In genomic region chr20:4040283-4041179, GRCh38 we compare ENCODE assay signal across 15 cellular contexts. TPM values are rescaled to one million over a fixed set of nuclear protein-coding genes. Genes with fewer than 3 reads are reported as not detected.
DNase-seq lines count a peak whose midpoint lies in the region; ATAC-seq and TF ChIP-seq lines count a peak whose summit lies in the region.
"Had no signal": no experiment of that assay in that cellular context is flagged by ENCODE, and none has a peak within 500 bp of the region (broad histone marks: within the 10 kb centered on the region; RNA-seq: fewer than 3 reads in every experiment).

No MANE protein-coding gene starts in this region.

- TF ChIP-seq CTCF in epithelial cell of proximal tubule (conservative IDR thresholded peaks at IDR 0.05; ENCODE audit: low read depth, low read length) (no peak), mesothelial cell of epicardium (IDR thresholded peaks at IDR 0.05; ENCODE audit: unreplicated experiment) (no peak)

- peak overlapping the region; percentile 64 for H3K27ac Mint-ChIP-seq in mesothelial cell of epicardium
- H3K27ac Mint-ChIP-seq: activated B cell treated with CpG ODN at 0.5 μM for 24 hours had no signal

- ATAC-seq in HG03139 (IDR thresholded peaks at IDR 0.05; ENCODE audit: unreplicated experiment) (no peak), GM21526 (IDR thresholded peaks at IDR 0.05; ENCODE audit: low FRiP score, unreplicated experiment) (no peak)
- ATAC-seq: naive thymus-derived CD8-positive, alpha-beta T cell had no signal

- peak; percentile 23 for DNase-seq in activated CD8-positive, alpha-beta memory T cell treated with anti-CD3 and anti-CD28 coated beads, Interleukin-2, amount 50 U/mL, for 48 hours
- DNase-seq in activated CD8-positive, alpha-beta memory T cell treated with anti-CD3 and anti-CD28 coated beads for 24 hours: no peak
- DNase-seq in epithelial cell of proximal tubule (ENCODE audit: low read depth) (peak; percentile 92), mesothelial cell of epicardium (ENCODE audit: low spot score in 2 of 2, unreplicated experiment in 2 of 2) (no peak), putamen (ENCODE audit: low spot score) (no peak)
- no peak for DNase-seq in effector CD4-positive, alpha-beta T cell
- DNase-seq: activated B cell treated with CpG ODN at 0.5 μM for 24 hours; amygdala; dorsolateral prefrontal cortex; GF-D8; kidney; naive thymus-derived CD8-positive, alpha-beta T cell; NCI-H2171 treated with DMSO at 0.1 percent for 48 hours had no signal

- no peaks in the 10 kb centered on the region for H3K36me3 Mint-ChIP-seq in mesothelial cell of epicardium
- H3K36me3 Mint-ChIP-seq: naive thymus-derived CD8-positive, alpha-beta T cell had no signal

- peak overlapping the region; percentile 0 for H3K4me3 ChIP-seq in epithelial cell of proximal tubule (ENCODE audit: low read depth, low read length)
- H3K4me3 ChIP-seq: dorsolateral prefrontal cortex had no signal

- no peaks in the 10 kb centered on the region for H3K9me3 Mint-ChIP-seq in mesothelial cell of epicardium
- H3K9me3 Mint-ChIP-seq: activated B cell treated with CpG ODN at 0.5 μM for 24 hours; naive thymus-derived CD8-positive, alpha-beta T cell had no signal

- no peaks in the 10 kb centered on the region for H3K27me3 Mint-ChIP-seq in mesothelial cell of epicardium (ENCODE audit: low read depth)
- H3K27me3 Mint-ChIP-seq: naive thymus-derived CD8-positive, alpha-beta T cell had no signal

- peaks cover 17% of the 10 kb centered on the region for H3K4me1 Mint-ChIP-seq in mesothelial cell of epicardium

- H3K4me3 Mint-ChIP-seq in mesothelial cell of epicardium: no peak overlapping the region
- H3K4me3 Mint-ChIP-seq: activated B cell treated with CpG ODN at 0.5 μM for 24 hours; naive thymus-derived CD8-positive, alpha-beta T cell had no signal

RNA-seq across cellular contexts. Expression of gene RNF24, which starts 25.2 kb away (rescaled TPM):
- 9.1 and 9.7 TPM in 2 replicates for total RNA-seq in epithelial cell of proximal tubule
- 45.5 to 50.6 TPM (median 47.0 TPM) in 3 replicates for total RNA-seq in mesothelial cell of epicardium

Comparison
In these comparisons a context has a peak if more than half of its experiments do, and no peak if none do; other contexts are left out.
1. DNase-seq: peak in activated CD8-positive, alpha-beta memory T cell treated with anti-CD3 and anti-CD28 coated beads, Interleukin-2, amount 50 U/mL, for 48 hours (single experiment) and epithelial cell of proximal tubule (single experiment); none in activated CD8-positive, alpha-beta memory T cell treated with anti-CD3 and anti-CD28 coated beads for 24 hours (single experiment), mesothelial cell of epicardium (0 of 2), putamen (single experiment) and effector CD4-positive, alpha-beta T cell (single experiment).